In the genomic region with DNA sequence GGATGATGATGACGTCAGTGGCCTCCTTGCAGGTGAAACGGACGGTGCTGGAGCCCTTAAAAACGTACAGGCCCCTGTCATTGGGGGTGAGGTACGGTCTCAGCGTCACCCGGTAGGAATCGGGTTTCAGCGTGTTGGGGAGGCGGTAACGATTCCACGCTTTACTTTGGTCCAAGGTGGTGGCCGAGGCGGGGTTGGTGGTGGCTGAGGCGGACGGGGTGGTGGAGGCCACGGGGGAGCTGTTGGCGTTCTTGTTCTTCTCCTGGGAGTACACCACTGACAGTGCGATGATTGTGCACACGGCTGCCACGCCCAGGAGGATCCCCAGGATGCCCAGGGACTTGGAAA, we compare ENCODE assay signal across 19 cellular contexts. TPM values are rescaled to one million over a fixed set of nuclear protein-coding genes. Genes with fewer than 3 reads are reported as not detected.
"Had no signal": no experiment of that assay in that cellular context is flagged by ENCODE, and none has a peak within 500 bp of the region (broad histone marks: within the 10 kb centered on the region; RNA-seq: fewer than 3 reads in every experiment).

No MANE protein-coding gene starts in this region.

- H3K27ac ChIP-seq: brain microvascular endothelial cell, epithelial cell of prostate, gastrocnemius medialis, heart left ventricle, upper lobe of left lung had no signal

- H3K9me3 Mint-ChIP-seq: activated naive CD8-positive, alpha-beta T cell treated with anti-CD3 and anti-CD28 coated beads, Interleukin-2, amount 10 ng/mL, durations not matched to agents 7 days and 5 days; stimulated activated naive CD8-positive, alpha-beta T cell treated with anti-CD3 and anti-CD28 coated beads, Interleukin-15, Interleukin-2, amounts not matched to agents 100 ng/mL and 50 ng/mL, for 24 hours had no signal

- H3K4me3 ChIP-seq: gastrocnemius medialis, heart left ventricle, smooth muscle cell, upper lobe of left lung had no signal

- DNase-seq: activated CD4-positive, alpha-beta T cell treated with anti-CD3 and anti-CD28 coated beads, Interleukin-2, amount 50 U/mL, for 1 hour; activated CD8-positive, alpha-beta memory T cell treated with anti-CD3 and anti-CD28 coated beads for 24 hours; activated gamma-delta T cell treated with Interleukin-2 at 50 U/mL for 16 hours; activated naive CD8-positive, alpha-beta T cell treated with anti-CD3 and anti-CD28 coated beads, Interleukin-2, amount 10 ng/mL, durations not matched to agents 7 days and 5 days; brain microvascular endothelial cell; effector memory CD4-positive, alpha-beta T cell; gastrocnemius medialis; heart left ventricle; midbrain; naive B cell had no signal

- H3K4me1 ChIP-seq: gastrocnemius medialis, upper lobe of left lung had no signal

- H3K27me3 ChIP-seq: brain microvascular endothelial cell, gastrocnemius medialis, heart left ventricle, upper lobe of left lung had no signal

- H3K27me3 Mint-ChIP-seq: activated naive CD8-positive, alpha-beta T cell treated with anti-CD3 and anti-CD28 coated beads, Interleukin-2, amount 10 ng/mL, durations not matched to agents 7 days and 5 days; stimulated activated naive CD8-positive, alpha-beta T cell treated with anti-CD3 and anti-CD28 coated beads, Interleukin-15, Interleukin-2, amounts not matched to agents 100 ng/mL and 50 ng/mL, for 24 hours had no signal

- H3K36me3 ChIP-seq: gastrocnemius medialis had no signal

- H3K27ac Mint-ChIP-seq: activated naive CD8-positive, alpha-beta T cell treated with anti-CD3 and anti-CD28 coated beads, Interleukin-2, amount 10 ng/mL, durations not matched to agents 7 days and 5 days; progenitor cell of endocrine pancreas; stimulated activated naive CD8-positive, alpha-beta T cell treated with anti-CD3 and anti-CD28 coated beads, Interleukin-15, Interleukin-2, amounts not matched to agents 100 ng/mL and 50 ng/mL, for 24 hours had no signal

- H3K9me3 ChIP-seq: gastrocnemius medialis, heart left ventricle, upper lobe of left lung had no signal

- ATAC-seq: activated CD4-positive, CD25-positive, alpha-beta regulatory T cell treated with anti-CD3 and anti-CD28 coated beads, Interleukin-2, amount 50 U/mL, for 24 hours; gastrocnemius medialis; right cardiac atrium had no signal

- H3K4me1 Mint-ChIP-seq: activated naive CD8-positive, alpha-beta T cell treated with anti-CD3 and anti-CD28 coated beads, Interleukin-2, amount 10 ng/mL, durations not matched to agents 7 days and 5 days; naive B cell had no signal

- H3K36me3 Mint-ChIP-seq: activated naive CD8-positive, alpha-beta T cell treated with anti-CD3 and anti-CD28 coated beads, Interleukin-2, amount 10 ng/mL, durations not matched to agents 7 days and 5 days; naive B cell had no signal

- H3K4me2 ChIP-seq: smooth muscle cell had no signal

- H3K4me3 Mint-ChIP-seq: activated naive CD8-positive, alpha-beta T cell treated with anti-CD3 and anti-CD28 coated beads, Interleukin-2, amount 10 ng/mL, durations not matched to agents 7 days and 5 days; naive B cell; stimulated activated naive CD8-positive, alpha-beta T cell treated with anti-CD3 and anti-CD28 coated beads, Interleukin-15, Interleukin-2, amounts not matched to agents 100 ng/mL and 50 ng/mL, for 24 hours had no signal

RNA-seq across cellular contexts. Expression of a gene that starts 30.1 kb away (rescaled TPM):
- total RNA-seq: activated naive CD8-positive, alpha-beta T cell treated with anti-CD3 and anti-CD28 coated beads, Interleukin-2, amount 10 ng/mL, durations not matched to agents 7 days and 5 days; gastrocnemius medialis; lung microvascular endothelial cell; progenitor cell of endocrine pancreas; smooth muscle cell; temporal lobe had no signal

RNA-seq across cellular contexts. Expression of a gene that starts 55.1 kb away (rescaled TPM):
- total RNA-seq: smooth muscle cell had no signal
